17 cellular contexts compared by ENCODE assay signal in the genomic region with DNA sequence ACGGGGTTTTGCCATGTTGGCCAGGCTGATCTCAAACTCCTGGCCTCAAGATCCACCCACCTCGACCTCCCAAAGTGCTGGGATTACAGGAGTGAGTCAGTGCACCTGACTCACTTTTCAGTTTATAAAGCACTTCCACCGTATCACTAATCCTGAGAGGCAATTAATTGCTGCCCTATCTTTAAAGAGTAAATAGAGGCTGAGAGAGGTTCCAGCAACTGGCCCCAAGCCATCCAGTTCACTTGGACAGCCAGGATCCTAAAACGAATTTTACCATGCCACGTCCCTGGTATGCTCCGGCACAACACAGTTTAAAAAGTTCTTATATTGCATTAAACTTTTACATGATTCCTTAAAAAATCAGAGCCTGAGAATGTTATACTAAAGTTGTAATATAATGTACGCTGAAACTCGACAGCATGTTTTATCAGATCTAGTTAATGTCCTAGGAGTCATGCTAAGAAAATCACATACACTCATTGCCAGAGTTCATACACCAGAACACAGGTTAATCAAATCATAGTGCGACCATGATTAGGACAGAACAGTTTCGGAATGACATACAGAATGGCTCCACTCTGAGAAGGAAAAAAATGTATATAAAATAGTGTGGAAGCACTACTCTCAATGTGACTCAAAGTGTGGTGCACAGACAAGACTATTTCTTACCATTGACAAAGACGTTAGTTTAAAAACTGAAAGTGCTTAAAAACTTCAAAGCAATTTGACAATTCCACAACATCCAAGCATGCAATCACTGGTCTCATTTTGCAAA.
DNase-seq lines count a peak whose midpoint lies in the region; ATAC-seq and TF ChIP-seq lines count a peak whose summit lies in the region.
"Had no signal": no experiment of that assay in that cellular context is flagged by ENCODE, and none has a peak within 500 bp of the region (broad histone marks: within the 10 kb centered on the region; RNA-seq: fewer than 3 reads in every experiment).

No MANE protein-coding gene starts in this region.

- no peaks in the 10 kb centered on the region for H3K36me3 ChIP-seq in esophagus muscularis mucosa
- H3K36me3 ChIP-seq: SJSA1 had no signal

- intact Hi-C loops in esophagus muscularis mucosa (cut with DNase I), result no loop called here

- H3K27me3 ChIP-seq in esophagus muscularis mucosa, result no peaks in the 10 kb centered on the region
- H3K27me3 ChIP-seq: SJSA1, testis had no signal

- H3K27ac ChIP-seq in esophagus muscularis mucosa (replicated peaks in 1 of 4), result no peak overlapping the region
- H3K27ac ChIP-seq: HL-60, psoas muscle, SJSA1, testis had no signal

- peaks cover 0 to 6% (median 0%) of the 10 kb centered on the region in 4 donors for H3K9me3 ChIP-seq in esophagus muscularis mucosa
- H3K9me3 ChIP-seq: SJSA1, testis had no signal

- H3K4me3 ChIP-seq in LNCaP clone FGC (ENCODE audit: low read depth, low read length) (no peak overlapping the region), esophagus muscularis mucosa (no peak overlapping the region)
- H3K4me3 ChIP-seq: mucosa of descending colon, psoas muscle, SJSA1, testis had no signal

- TF ChIP-seq EP300 in esophagus muscularis mucosa (IDR thresholded peaks at IDR 0.05), result no peak

- H3K36me3 Mint-ChIP-seq in activated T-cell treated with anti-CD3 and anti-CD28 coated beads, Interleukin-2, amount 50 U/mL, for 24 hours (ENCODE audit: low read depth), result peaks cover 53% of the 10 kb centered on the region

- peak overlapping the region; percentile 91 for H3K27ac Mint-ChIP-seq in activated T-cell treated with anti-CD3 and anti-CD28 coated beads, Interleukin-2, amount 50 U/mL, for 24 hours
- H3K27ac Mint-ChIP-seq: H9 had no signal

- H3K4me1 Mint-ChIP-seq in activated T-cell treated with anti-CD3 and anti-CD28 coated beads, Interleukin-2, amount 50 U/mL, for 24 hours (ENCODE audit: low read depth), result peaks cover 23% of the 10 kb centered on the region

- WGBS in esophagus muscularis mucosa, result 68% methylated on average over 11 of the region's 11 CpGs

- H3K9me3 Mint-ChIP-seq in activated T-cell treated with anti-CD3 and anti-CD28 coated beads, Interleukin-2, amount 50 U/mL, for 24 hours, result peaks cover 15% of the 10 kb centered on the region

- TF ChIP-seq CTCF in LNCaP clone FGC (IDR thresholded peaks at IDR 0.05; ENCODE audit: control insufficient read depth, extremely low read depth, insufficient read depth), result no peak
- TF ChIP-seq CTCF in esophagus muscularis mucosa (IDR thresholded peaks at IDR 0.05), result no peak

- no peak for DNase-seq in activated T-cell treated with anti-CD3 and anti-CD28 coated beads, Interleukin-2, amount 50 U/mL, for 24 hours
- DNase-seq in activated T-cell treated with anti-CD3 and anti-CD28 coated beads, Interleukin-2, amount 50 U/mL, for 1 hour, result no peak
- DNase-seq in LNCaP clone FGC (ENCODE audit: low read depth) (peak; percentile 50), islet precursor cell (no peak), esophagus muscularis mucosa (ENCODE audit: extremely low spot score) (no peak)
- DNase-seq in stimulated activated CD8-positive, alpha-beta memory T cell treated with anti-CD3 and anti-CD28 coated beads, Interleukin-4, amount 100 ng/mL, for 48 hours, result peak; percentile 32
- DNase-seq: activated naive CD4-positive, alpha-beta T cell treated with anti-CD3 and anti-CD28 coated beads, Interleukin-2, amount 50 U/mL, for 16 hours; DMS53; H9; mucosa of descending colon; NCI-H524 treated with DMSO at 0.1 percent for 48 hours; psoas muscle; testis had no signal

- H3K4me3 Mint-ChIP-seq in activated T-cell treated with anti-CD3 and anti-CD28 coated beads, Interleukin-2, amount 50 U/mL, for 24 hours, result no peak overlapping the region
- H3K4me3 Mint-ChIP-seq: H9 had no signal

- no peak for TF ChIP-seq POLR2A in esophagus muscularis mucosa (IDR thresholded peaks at IDR 0.05; ENCODE audit: low read depth)

- ATAC-seq in GM21619 (IDR thresholded peaks at IDR 0.05; ENCODE audit: unreplicated experiment) (peak; percentile 64), GM18870 (IDR thresholded peaks at IDR 0.05; ENCODE audit: unreplicated experiment) (no peak)
- ATAC-seq: mucosa of descending colon, psoas muscle had no signal

- no peaks in the 10 kb centered on the region for H3K4me1 ChIP-seq in esophagus muscularis mucosa
- H3K4me1 ChIP-seq: psoas muscle, SJSA1, testis had no signal

- no peaks in the 10 kb centered on the region for H3K27me3 Mint-ChIP-seq in activated T-cell treated with anti-CD3 and anti-CD28 coated beads, Interleukin-2, amount 50 U/mL, for 24 hours

Comparison
In these comparisons a context has a peak if more than half of its experiments do, and no peak if none do; other contexts are left out.
1. DNase-seq: peak in LNCaP clone FGC (single experiment) and stimulated activated CD8-positive, alpha-beta memory T cell treated with anti-CD3 and anti-CD28 coated beads, Interleukin-4, amount 100 ng/mL, for 48 hours (single experiment); none in activated T-cell treated with anti-CD3 and anti-CD28 coated beads, Interleukin-2, amount 50 U/mL, for 24 hours (single experiment), activated T-cell treated with anti-CD3 and anti-CD28 coated beads, Interleukin-2, amount 50 U/mL, for 1 hour (single experiment), islet precursor cell (single experiment) and esophagus muscularis mucosa (single experiment).